Comparison of ENCODE assay signal across 9 cellular contexts in the genomic region with DNA sequence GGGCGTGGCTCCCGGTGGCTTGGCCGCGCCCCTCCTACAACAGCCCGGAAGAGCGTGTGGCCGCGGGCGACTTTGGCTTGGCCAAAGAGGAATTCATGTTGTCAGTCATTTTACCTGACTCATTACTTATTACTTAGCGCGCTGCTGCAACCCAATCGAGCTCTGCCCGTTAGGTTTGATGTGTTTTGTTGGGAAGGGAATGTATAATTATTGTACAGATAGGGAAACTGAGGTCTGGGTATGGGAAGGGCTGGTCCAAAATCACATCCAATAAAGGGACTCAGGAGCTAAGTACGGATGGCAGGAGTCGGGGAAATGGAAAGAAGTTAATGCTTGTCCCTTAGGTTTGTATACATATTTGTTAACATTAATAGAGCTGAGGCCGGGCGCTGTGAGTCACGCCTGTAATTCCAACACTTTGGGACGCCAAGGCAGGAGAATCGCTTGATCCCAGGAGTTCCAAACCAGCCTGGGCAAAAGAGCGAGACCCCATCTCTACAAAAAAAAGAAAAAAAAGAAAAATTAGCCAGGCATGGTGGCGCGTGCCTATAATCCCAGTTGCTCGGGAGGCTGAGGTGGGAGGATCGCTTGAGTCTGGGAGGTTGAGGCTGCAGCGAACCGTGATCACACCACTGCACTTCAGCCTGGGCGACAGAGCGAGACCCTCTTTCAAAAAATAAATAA. TPM values are rescaled to one million over a fixed set of nuclear protein-coding genes. Genes with fewer than 3 reads are reported as not detected.
DNase-seq lines count a peak whose midpoint lies in the region; ATAC-seq and TF ChIP-seq lines count a peak whose summit lies in the region.
"Had no signal": no experiment of that assay in that cellular context is flagged by ENCODE, and none has a peak within 500 bp of the region (broad histone marks: within the 10 kb centered on the region; RNA-seq: fewer than 3 reads in every experiment).

No MANE protein-coding gene starts in this region.

- ATAC-seq in HG03457 (IDR thresholded peaks at IDR 0.05; ENCODE audit: unreplicated experiment) (peak; percentile 71), right cardiac atrium (no peak), GM19395 (IDR thresholded peaks at IDR 0.05; ENCODE audit: unreplicated experiment) (no peak), GM21528 (IDR thresholded peaks at IDR 0.05; ENCODE audit: low FRiP score, unreplicated experiment) (no peak), HG03139 (IDR thresholded peaks at IDR 0.05; ENCODE audit: unreplicated experiment) (no peak)

- intact Hi-C loops in Calu3 (cut with micrococcal nuclease; ENCODE audit: unreplicated experiment) = loop anchor here (5.0 kb wide), 1 partner anchor 115 kb away; a partner anchor contains a TSS
- intact Hi-C loops in right cardiac atrium (cut with DNase I) = no loop called here
- intact Hi-C loops in spleen (cut with DNase I; ENCODE audit: low total_unique reads) = loop anchor here (5.0 kb wide), 1 partner anchor 35 kb away; no protein-coding TSS in a partner anchor

- H3K27me3 ChIP-seq in right cardiac atrium (ENCODE audit: control insufficient read depth, insufficient read depth) (no peaks in the 10 kb centered on the region), spleen (replicated peaks in 1 of 7) (no peaks in the 10 kb centered on the region)

- peak overlapping the region; percentile 80 for H3K27ac Mint-ChIP-seq in Calu3 (ENCODE audit: unreplicated experiment)
- H3K27ac Mint-ChIP-seq in activated CD4-positive, alpha-beta memory T cell treated with anti-CD3 and anti-CD28 coated beads, Interleukin-2, amount 10 ng/mL, durations not matched to agents 7 days and 5 days = peak overlapping the region; percentile 99

- 43% methylated on average over 29 of the region's 29 CpGs for WGBS in right cardiac atrium
- 44 to 59% (median 45%) methylated on average over 22 to 29 of the region's 29 CpGs for WGBS in spleen, 5 donors

- TF ChIP-seq CTCF in Calu3 (IDR thresholded peaks at IDR 0.05; ENCODE audit: unreplicated experiment) (no peak), spleen (IDR thresholded peaks at IDR 0.05 in 8 of 11, conservative IDR thresholded peaks at IDR 0.05 in 3 of 11) (no peak)

- H3K27ac ChIP-seq in right cardiac atrium (ENCODE audit: low read length) (peak overlapping the region; percentile 76), spleen (peak overlapping the region; percentile 94 to 100 (median 99))

- BruUV-seq in Calu3 (replicated peaks; lab: Mats Ljungman, UMichigan) = no TSS peak

- no peaks in the 10 kb centered on the region for H3K9me3 Mint-ChIP-seq in Calu3 (ENCODE audit: low read depth, unreplicated experiment)
- no peaks in the 10 kb centered on the region for H3K9me3 Mint-ChIP-seq in activated CD4-positive, alpha-beta memory T cell treated with anti-CD3 and anti-CD28 coated beads, Interleukin-2, amount 10 ng/mL, durations not matched to agents 7 days and 5 days

- H3K9me3 ChIP-seq in right cardiac atrium (ENCODE audit: control insufficient read depth, low read length) (no peaks in the 10 kb centered on the region), spleen (no peaks in the 10 kb centered on the region)

- H3K36me3 Mint-ChIP-seq in Calu3 (ENCODE audit: insufficient read depth, unreplicated experiment) = peaks cover 34% of the 10 kb centered on the region
- peaks cover 25% of the 10 kb centered on the region for H3K36me3 Mint-ChIP-seq in activated CD4-positive, alpha-beta memory T cell treated with anti-CD3 and anti-CD28 coated beads, Interleukin-2, amount 10 ng/mL, durations not matched to agents 7 days and 5 days (ENCODE audit: low read depth)

- no peak for TF ChIP-seq POLR2A in spleen (IDR thresholded peaks at IDR 0.05)

- peaks cover 15% of the 10 kb centered on the region for H3K27me3 Mint-ChIP-seq in Calu3 (ENCODE audit: unreplicated experiment)
- H3K27me3 Mint-ChIP-seq in activated CD4-positive, alpha-beta memory T cell treated with anti-CD3 and anti-CD28 coated beads, Interleukin-2, amount 10 ng/mL, durations not matched to agents 7 days and 5 days = peaks cover 11% of the 10 kb centered on the region

- CTCF ChIA-PET in Calu3 (lab: Charles Lee) = interaction anchor here (0.9 kb wide), 1 partner anchor 14 kb away, joined by 8 read pairs; no protein-coding TSS in a partner anchor
- CTCF ChIA-PET in activated CD4-positive, alpha-beta memory T cell treated with anti-CD3 and anti-CD28 coated beads, Interleukin-2, amount 10 ng/mL, durations not matched to agents 7 days and 5 days (lab: Charles Lee) = interaction anchor here (0.6 to 5.6 kb wide), 10 partner anchors 10 to 173 kb away, joined by 3 to 73 read pairs (median 6); a partner anchor contains a TSS

- peaks cover 24% of the 10 kb centered on the region for H3K4me1 Mint-ChIP-seq in Calu3 (ENCODE audit: low read depth, unreplicated experiment)
- peaks cover 28% of the 10 kb centered on the region for H3K4me1 Mint-ChIP-seq in activated CD4-positive, alpha-beta memory T cell treated with anti-CD3 and anti-CD28 coated beads, Interleukin-2, amount 10 ng/mL, durations not matched to agents 7 days and 5 days

- no peak for DNase-seq in Calu3
- DNase-seq in activated CD4-positive, alpha-beta memory T cell treated with anti-CD3 and anti-CD28 coated beads, Interleukin-2, amount 10 ng/mL, durations not matched to agents 7 days and 5 days = no peak
- DNase-seq in right cardiac atrium = no peak
- peak; percentile 97 for DNase-seq in spleen

- H3K4me3 Mint-ChIP-seq in Calu3 (ENCODE audit: low read depth, unreplicated experiment) = peak overlapping the region; percentile 81
- peak overlapping the region; percentile 78 for H3K4me3 Mint-ChIP-seq in activated CD4-positive, alpha-beta memory T cell treated with anti-CD3 and anti-CD28 coated beads, Interleukin-2, amount 10 ng/mL, durations not matched to agents 7 days and 5 days

- H3K4me1 ChIP-seq in right cardiac atrium (ENCODE audit: control insufficient read depth, insufficient read depth, low read length) (no peaks in the 10 kb centered on the region), spleen (peaks cover 15 to 48% (median 39%) of the 10 kb centered on the region in 6 donors)

- H3K4me3 ChIP-seq in right cardiac atrium (ENCODE audit: low read length) = peak overlapping the region; percentile 85
- H3K4me3 ChIP-seq in spleen = peak overlapping the region in 7 of 8 donors; percentile 65 to 99 (median 92)

- POLR2A ChIA-PET in activated CD4-positive, alpha-beta memory T cell treated with anti-CD3 and anti-CD28 coated beads, Interleukin-2, amount 10 ng/mL, durations not matched to agents 7 days and 5 days (lab: Charles Lee) = interaction anchor here (1.0 to 7.4 kb wide), 26 partner anchors 10 to 434 kb away, joined by 3 to 138 read pairs (median 5); a partner anchor contains a TSS

- H3K36me3 ChIP-seq in spleen = peaks cover 0 to 23% (median 19%) of the 10 kb centered on the region in 6 donors

RNA-seq across cellular contexts. Expression of a gene that starts 0.6 kb away (rescaled TPM):
- total RNA-seq in Calu3 (2022) (26.4 and 31.9 TPM in 2 replicates), right cardiac atrium (10 to 100 TPM in 1 of 4 donors, 1 to 10 TPM in 3; 8.2 to 10.1 (median 8.6) TPM), spleen (10 to 100 TPM; 25.9 to 46.3 (median 33.8) TPM)
- total RNA-seq in activated CD4-positive, alpha-beta memory T cell treated with anti-CD3 and anti-CD28 coated beads, Interleukin-2, amount 10 ng/mL, durations not matched to agents 7 days and 5 days = 10 to 100 TPM; 35.7 to 36.7 TPM
- polyA plus RNA-seq in right cardiac atrium (6.4 TPM), spleen (10 to 100 TPM in 2 of 3 donors, 1 to 10 TPM in 1; 8.2 to 17.9 (median 17.8) TPM)

RNA-seq across cellular contexts. Expression of a gene that starts 36.1 kb away (rescaled TPM):
- not detected in 2 replicates for total RNA-seq in Calu3 (2022)
- total RNA-seq in activated CD4-positive, alpha-beta memory T cell treated with anti-CD3 and anti-CD28 coated beads, Interleukin-2, amount 10 ng/mL, durations not matched to agents 7 days and 5 days = under 1 TPM; 0.13 to 0.15 TPM
- under 1 TPM; 0.17 to 0.81 (median 0.27) TPM for total RNA-seq in right cardiac atrium
- 0.16 TPM for polyA plus RNA-seq in right cardiac atrium
- 100 to 1,000 TPM in 5 of 7 donors, 10 to 100 TPM in 2; 75.2 to 295 (median 168) TPM for total RNA-seq in spleen
- 10 to 100 TPM; 33.3 to 49.7 (median 37.1) TPM for polyA plus RNA-seq in spleen
- total RNA-seq: activated CD8-positive, alpha-beta memory T cell treated with anti-CD3 and anti-CD28 coated beads for 36 hours had no signal

RNA-seq across cellular contexts. Expression of a gene that starts 38.2 kb away (rescaled TPM):
- total RNA-seq in Calu3 (2022) = 38.1 and 39.8 TPM in 2 replicates
- total RNA-seq in activated CD4-positive, alpha-beta memory T cell treated with anti-CD3 and anti-CD28 coated beads, Interleukin-2, amount 10 ng/mL, durations not matched to agents 7 days and 5 days = 10 to 100 TPM; 44.2 to 45.7 TPM
- 10 to 100 TPM; 28.0 to 31.8 (median 29.6) TPM for total RNA-seq in right cardiac atrium
- 22.2 TPM for polyA plus RNA-seq in right cardiac atrium
- 10 to 100 TPM; 41.2 to 61.9 (median 52.4) TPM for total RNA-seq in spleen
- 10 to 100 TPM; 25.1 to 33.8 (median 31.0) TPM for polyA plus RNA-seq in spleen

RNA-seq across cellular contexts. Expression of a gene that starts 56.4 kb away (rescaled TPM):
- total RNA-seq in Calu3 (2022) (2.1 and 2.2 TPM in 2 replicates), right cardiac atrium (1 to 10 TPM; 1.1 to 4.7 (median 2.6) TPM), spleen (1 to 10 TPM in 5 of 7 donors, under 1 TPM in 2; 0.20 to 4.0 (median 2.5) TPM)
- under 1 TPM in 1 of 2 experiments, not detected in 1; 0.53 TPM for total RNA-seq in activated CD4-positive, alpha-beta memory T cell treated with anti-CD3 and anti-CD28 coated beads, Interleukin-2, amount 10 ng/mL, durations not matched to agents 7 days and 5 days
- polyA plus RNA-seq in right cardiac atrium (6.6 TPM), spleen (1 to 10 TPM; 1.8 to 8.7 (median 4.1) TPM)
- total RNA-seq: activated CD8-positive, alpha-beta memory T cell treated with anti-CD3 and anti-CD28 coated beads for 36 hours had no signal

Comparison
In these comparisons a context has a peak if more than half of its experiments do, and no peak if none do; other contexts are left out.
1. RNA of a gene that starts 36.1 kb away (total RNA-seq): 75.2 to 295 TPM in spleen; 0.17 to 0.81 TPM in right cardiac atrium, 0.13 to 0.15 TPM in activated CD4-positive, alpha-beta memory T cell treated with anti-CD3 and anti-CD28 coated beads, Interleukin-2, amount 10 ng/mL, durations not matched to agents 7 days and 5 days and not detected in Calu3; every median in the first group is over 10 times any median in the second.
2. intact Hi-C loops: an anchor here in Calu3 (5.0 kb wide) and spleen (5.0 kb wide); none called in right cardiac atrium.